In the genomic region with DNA sequence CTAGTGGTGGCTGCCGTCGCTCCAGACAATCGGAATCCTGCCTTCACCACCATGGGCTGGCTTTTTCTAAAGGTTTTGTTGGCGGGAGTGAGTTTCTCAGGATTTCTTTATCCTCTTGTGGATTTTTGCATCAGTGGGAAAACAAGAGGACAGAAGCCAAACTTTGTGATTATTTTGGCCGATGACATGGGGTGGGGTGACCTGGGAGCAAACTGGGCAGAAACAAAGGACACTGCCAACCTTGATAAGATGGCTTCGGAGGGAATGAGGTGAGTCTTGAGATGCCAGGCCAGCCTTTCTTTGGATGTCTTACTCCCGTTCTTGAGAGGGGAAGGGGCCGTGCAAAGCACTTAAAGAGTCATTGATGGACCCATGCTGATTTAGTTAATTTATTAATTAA, we compare ENCODE assay signal across 25 cellular contexts. TPM values are rescaled to one million over a fixed set of nuclear protein-coding genes. Genes with fewer than 3 reads are reported as not detected.
"Had no signal": no experiment of that assay in that cellular context is flagged by ENCODE, and none has a peak within 500 bp of the region (broad histone marks: within the 10 kb centered on the region; RNA-seq: fewer than 3 reads in every experiment).

No MANE protein-coding gene starts in this region.

- H3K27me3 ChIP-seq: esophagus muscularis mucosa, foreskin keratinocyte, gastroesophageal sphincter, heart left ventricle, hepatocyte, right atrium auricular region, sigmoid colon, tibial nerve, upper lobe of left lung, uterus had no signal

- ATAC-seq: foreskin keratinocyte; gastroesophageal sphincter; left lobe of liver; natural killer cell; stimulated activated effector memory CD8-positive, alpha-beta T cell treated with anti-CD3 and anti-CD28 coated beads, Interleukin-12 subunit alpha, Interleukin-12 subunit beta, amount 100 ng/mL, for 72 hours had no signal

- H3K4me3 Mint-ChIP-seq: endodermal cell; memory B cell; natural killer cell; stimulated activated effector memory CD8-positive, alpha-beta T cell treated with anti-CD3 and anti-CD28 coated beads, Interleukin-12 subunit alpha, Interleukin-12 subunit beta, amount 100 ng/mL, for 72 hours had no signal

- H3K9ac ChIP-seq: parathyroid adenoma had no signal

- H3K36me3 ChIP-seq: esophagus muscularis mucosa, gastroesophageal sphincter, heart left ventricle, prostate gland, right atrium auricular region, sigmoid colon, thoracic aorta, tibial nerve, upper lobe of left lung, uterus had no signal

- H3K36me3 Mint-ChIP-seq: stimulated activated effector memory CD8-positive, alpha-beta T cell treated with anti-CD3 and anti-CD28 coated beads, Interleukin-12 subunit alpha, Interleukin-12 subunit beta, amount 100 ng/mL, for 72 hours had no signal

- H3K27me3 Mint-ChIP-seq: memory B cell had no signal

- H3K27ac Mint-ChIP-seq: endodermal cell; memory B cell; stimulated activated effector memory CD8-positive, alpha-beta T cell treated with anti-CD3 and anti-CD28 coated beads, Interleukin-12 subunit alpha, Interleukin-12 subunit beta, amount 100 ng/mL, for 72 hours had no signal

- H3K27ac ChIP-seq: esophagus muscularis mucosa, foreskin keratinocyte, gastroesophageal sphincter, heart left ventricle, hepatocyte, parathyroid adenoma, prostate gland, right atrium auricular region, sigmoid colon, thoracic aorta, tibial nerve, upper lobe of left lung, uterus had no signal

- DNase-seq: effector CD8-positive, alpha-beta T cell; endodermal cell; foreskin keratinocyte; heart left ventricle; kidney; natural killer cell; sigmoid colon; stimulated activated CD4-positive, alpha-beta T cell treated with anti-CD3 and anti-CD28 coated beads, Interleukin-2, amount 100 ng/mL, for 24 hours; stimulated activated CD4-positive, alpha-beta T cell treated with anti-CD3 and anti-CD28 coated beads, Interleukin-4, amount 100 ng/mL, for 24 hours; stimulated activated naive CD4-positive, alpha-beta T cell treated with Interleukin-2 at 50 U/mL for 16 hours; upper lobe of left lung; uterus had no signal

- H3K4me1 Mint-ChIP-seq: memory B cell had no signal

- H3K4me2 ChIP-seq: hepatocyte had no signal

- H3K9me3 Mint-ChIP-seq: memory B cell; natural killer cell; stimulated activated effector memory CD8-positive, alpha-beta T cell treated with anti-CD3 and anti-CD28 coated beads, Interleukin-12 subunit alpha, Interleukin-12 subunit beta, amount 100 ng/mL, for 72 hours had no signal

- H3K4me1 ChIP-seq: foreskin keratinocyte, gastroesophageal sphincter, parathyroid adenoma, prostate gland, right atrium auricular region, sigmoid colon, uterus had no signal

- H3K4me3 ChIP-seq: esophagus muscularis mucosa, gastroesophageal sphincter, heart left ventricle, hepatocyte, lung, prostate gland, right atrium auricular region, sigmoid colon, thoracic aorta, tibial nerve, upper lobe of left lung, uterus had no signal

- H3K9me3 ChIP-seq: esophagus muscularis mucosa, gastroesophageal sphincter, heart left ventricle, prostate gland, right atrium auricular region, sigmoid colon, thoracic aorta, tibial nerve, upper lobe of left lung, uterus had no signal

RNA-seq across cellular contexts. Expression of gene SLC16A6, which starts 16.5 kb away (rescaled TPM):
- total RNA-seq: epithelial cell of proximal tubule, foreskin keratinocyte, hepatocyte had no signal
- polyA plus RNA-seq: foreskin keratinocyte had no signal
